9 cellular contexts compared by ENCODE assay signal in the genomic region with DNA sequence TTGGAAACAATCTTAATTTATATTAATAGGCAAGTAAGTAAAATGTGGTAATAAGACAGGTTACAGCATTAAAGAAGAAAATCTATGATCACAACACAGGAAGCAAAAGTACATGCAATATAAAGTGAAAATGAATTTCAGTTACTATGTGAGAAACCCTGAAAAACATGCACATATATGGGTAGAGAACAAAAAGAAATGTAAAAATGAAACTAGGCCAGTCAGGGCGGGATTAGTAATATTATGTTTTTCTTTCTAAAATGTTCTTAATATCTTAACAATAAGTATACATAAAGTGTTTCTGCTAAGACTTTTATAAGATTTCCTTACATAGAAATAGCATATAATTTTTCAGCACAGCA. TPM values are rescaled to one million over a fixed set of nuclear protein-coding genes. Genes with fewer than 3 reads are reported as not detected.
DNase-seq lines count a peak whose midpoint lies in the region; ATAC-seq and TF ChIP-seq lines count a peak whose summit lies in the region.
"Had no signal": no experiment of that assay in that cellular context is flagged by ENCODE, and none has a peak within 500 bp of the region (broad histone marks: within the 10 kb centered on the region; RNA-seq: fewer than 3 reads in every experiment).

No MANE protein-coding gene starts in this region.

- peak; percentile 85 for ATAC-seq in CD4-positive, alpha-beta T cell (ENCODE audit: poor library complexity)
- ATAC-seq in GM19372 (IDR thresholded peaks at IDR 0.05; ENCODE audit: low read depth, unreplicated experiment) (peak; percentile 65), HG03159 (IDR thresholded peaks at IDR 0.05; ENCODE audit: unreplicated experiment) (peak; percentile 81)
- peak; percentile 75 for ATAC-seq in effector memory CD8-positive, alpha-beta T cell (replicated peaks)

- peaks cover 71% of the 10 kb centered on the region for H3K4me1 Mint-ChIP-seq in CD4-positive, alpha-beta T cell (ENCODE audit: low read depth)
- H3K4me1 Mint-ChIP-seq in effector memory CD8-positive, alpha-beta T cell (ENCODE audit: low read depth in 2 of 2) = peaks cover 32 to 51% of the 10 kb centered on the region in 2 donors

- H3K79me1 ChIP-seq in neuronal stem cell (ENCODE audit: low read depth, low read length) = no peaks in the 10 kb centered on the region

- H2BK15ac ChIP-seq in neuronal stem cell (ENCODE audit: low read length) = no peak overlapping the region

- no peak overlapping the region for H2BK12ac ChIP-seq in neuronal stem cell (ENCODE audit: low read length)

- no peak for TF ChIP-seq CTCF in CD4-positive, alpha-beta T cell (IDR thresholded peaks at IDR 0.05)

- H3K36me3 Mint-ChIP-seq in CD4-positive, alpha-beta T cell (ENCODE audit: low read depth) = peaks cover 23% of the 10 kb centered on the region
- H3K36me3 Mint-ChIP-seq in effector memory CD8-positive, alpha-beta T cell (ENCODE audit: insufficient read depth) = peaks cover 22% of the 10 kb centered on the region

- H3K27me3 Mint-ChIP-seq in CD4-positive, alpha-beta T cell = no peaks in the 10 kb centered on the region
- H3K27me3 Mint-ChIP-seq in effector memory CD8-positive, alpha-beta T cell = no peaks in the 10 kb centered on the region

- peak overlapping the region; percentile 35 for H3K4me3 Mint-ChIP-seq in CD4-positive, alpha-beta T cell
- H3K4me3 Mint-ChIP-seq in effector memory CD8-positive, alpha-beta T cell = peak overlapping the region; percentile 56 to 57

- H3K27ac Mint-ChIP-seq in CD4-positive, alpha-beta T cell = peak overlapping the region; percentile 13
- peak overlapping the region; percentile 51 to 85 for H3K27ac Mint-ChIP-seq in effector memory CD8-positive, alpha-beta T cell

- H3K4me1 ChIP-seq in neuronal stem cell (ENCODE audit: control insufficient read depth in 2 of 2, insufficient read depth in 1 of 2, low read depth in 1 of 2, low read length in 2 of 2) = no peaks in the 10 kb centered on the region

- no peak overlapping the region for H2AK5ac ChIP-seq in neuronal stem cell (ENCODE audit: low read depth, low read length)

- no peak overlapping the region for H3K18ac ChIP-seq in neuronal stem cell (ENCODE audit: low read length)

- H4K8ac ChIP-seq in neuronal stem cell (ENCODE audit: low read depth, low read length) = no peak overlapping the region

- POLR2A ChIA-PET in CD4-positive, alpha-beta T cell (lab: Charles Lee) = interaction anchor here (2.8 to 6.7 kb wide), 2 partner anchors 12 to 16 kb away, joined by 17 to 103 read pairs; partner anchors contain the start of gene DUSP10

- H2BK120ac ChIP-seq in neuronal stem cell (ENCODE audit: low read depth, low read length) = no peak overlapping the region

- DNase-seq in CD4-positive, alpha-beta T cell = no peak
- DNase-seq in effector memory CD8-positive, alpha-beta T cell = no peak
- DNase-seq in neuronal stem cell (ENCODE audit: low spot score) = no peak
- no peak for DNase-seq in NCI-H748 (lab: John Stamatoyannopoulos, UW; ENCODE audit: unreplicated experiment)
- no peak for DNase-seq in Ammon's horn (ENCODE audit: low spot score)
- DNase-seq in effector CD4-positive, alpha-beta T cell = no peak
- DNase-seq: NCI-H446 treated with DMSO at 0.1 percent for 48 hours had no signal

- CTCF ChIA-PET in CD4-positive, alpha-beta T cell (lab: Charles Lee) = no interaction called here

- H3K36me3 ChIP-seq in neuronal stem cell (replicated peaks in 1 of 2; ENCODE audit: control insufficient read depth in 2 of 2, insufficient read depth in 2 of 2, low read length in 2 of 2) = no peaks in the 10 kb centered on the region

- no peak overlapping the region for H3K23ac ChIP-seq in neuronal stem cell (ENCODE audit: low read depth, low read length, poor library complexity)

- no peak overlapping the region for H3K14ac ChIP-seq in neuronal stem cell (ENCODE audit: low read length)

- no CpG with 5 or more reads among the region's 1 CpG for WGBS in neuronal stem cell (ENCODE audit: extremely low coverage in 2 of 2, insufficient read length in 2 of 2, insufficient replicate concordance in 1 of 2), 2 donors

- H3K27me3 ChIP-seq in CD4-positive, alpha-beta T cell (ENCODE audit: control insufficient read depth, insufficient read depth, low read length) = no peaks in the 10 kb centered on the region
- no peaks in the 10 kb centered on the region for H3K27me3 ChIP-seq in neuronal stem cell (ENCODE audit: control insufficient read depth in 3 of 3, insufficient read depth in 3 of 3, low read depth in 1 of 3, low read length in 3 of 3)

- H3K4me3 ChIP-seq in neuronal stem cell (ENCODE audit: low read length in 2 of 2) = no peak overlapping the region

- no peak overlapping the region for H3K4me2 ChIP-seq in neuronal stem cell (ENCODE audit: insufficient read depth, low read length, poor library complexity, severe bottlenecking)

- H3K27ac ChIP-seq in CD4-positive, alpha-beta T cell (ENCODE audit: low read depth, low read length) = no peak overlapping the region
- no peak overlapping the region for H3K27ac ChIP-seq in neuronal stem cell (replicated peaks; ENCODE audit: low read length)

- H2AFZ ChIP-seq in neuronal stem cell (ENCODE audit: low read length) = no peak overlapping the region

- H3K4ac ChIP-seq in neuronal stem cell (ENCODE audit: low read length) = no peak overlapping the region

- intact Hi-C loops in CD4-positive, alpha-beta T cell (cut with DNase I, micrococcal nuclease) = loop anchor here in 1 of 2 experiments (1.0 to 2.0 kb wide), 2 partner anchors 13 to 16 kb away; partner anchors contain the start of gene DUSP10

- no peak overlapping the region for H3K9ac ChIP-seq in neuronal stem cell (ENCODE audit: low read depth, low read length, poor library complexity)

- no peak overlapping the region for H4K91ac ChIP-seq in neuronal stem cell (ENCODE audit: low read depth, low read length, poor library complexity)

- H2BK5ac ChIP-seq in neuronal stem cell (ENCODE audit: low read length) = no peak overlapping the region

- H3K9me3 ChIP-seq in CD4-positive, alpha-beta T cell (ENCODE audit: control insufficient read depth, low read length) = peaks cover 9% of the 10 kb centered on the region
- H3K9me3 ChIP-seq in neuronal stem cell (replicated peaks in 1 of 2; ENCODE audit: control insufficient read depth in 2 of 2, insufficient read depth in 1 of 2, low read depth in 1 of 2, low read length in 2 of 2) = peaks cover 0 to 1% of the 10 kb centered on the region in 2 donors

- H3K9me3 Mint-ChIP-seq in CD4-positive, alpha-beta T cell = peaks cover 4% of the 10 kb centered on the region
- peaks cover 0 to 4% of the 10 kb centered on the region in 2 donors for H3K9me3 Mint-ChIP-seq in effector memory CD8-positive, alpha-beta T cell

RNA-seq across cellular contexts. Expression of gene DUSP10, which starts 15.6 kb away (rescaled TPM):
- 10 to 100 TPM; 66.9 to 70.9 TPM for total RNA-seq in CD4-positive, alpha-beta T cell
- polyA plus RNA-seq in neuronal stem cell (2013, experiment 1 of 2) = 1.8 TPM
- 1.5 TPM for polyA plus RNA-seq in neuronal stem cell (2013, experiment 2 of 2)
